1 cellular context compared by ENCODE assay signal in genomic region chr12:989751-990278, GRCh38.
TF ChIP-seq lines count a peak whose summit lies in the region.

No MANE protein-coding gene starts in this region.

TF ChIP-seq in HCT116, 20 proteins besides CTCF, POLR2A, EP300 and RAD21:
- no peak for TF ChIP-seq TCF7L2 (IDR thresholded peaks at IDR 0.05; ENCODE audit: borderline replicate concordance, extremely low read depth, insufficient read depth, insufficient read length)
- TF ChIP-seq EGR1 (IDR thresholded peaks at IDR 0.05; ENCODE audit: low read depth): no peak
- TF ChIP-seq SRF (IDR thresholded peaks at IDR 0.05; ENCODE audit: low read depth): no peak
- TF ChIP-seq ELF1 (IDR thresholded peaks at IDR 0.05; ENCODE audit: borderline replicate concordance, low read depth): no peak
- no peak for TF ChIP-seq POLR2AphosphoS5 (IDR thresholded peaks at IDR 0.05; ENCODE audit: low read depth, low read length)
- TF ChIP-seq JUND (IDR thresholded peaks at IDR 0.05): no peak
- no peak for TF ChIP-seq REST (IDR thresholded peaks at IDR 0.05; ENCODE audit: low read depth)
- TF ChIP-seq SIN3A (IDR thresholded peaks at IDR 0.05; ENCODE audit: low read depth): no peak; the same call in 1 of the 2 replicates
TF ChIP-seq in HCT116: peak in this region for 0.
